1 cellular context compared by ENCODE assay signal in the genomic region with DNA sequence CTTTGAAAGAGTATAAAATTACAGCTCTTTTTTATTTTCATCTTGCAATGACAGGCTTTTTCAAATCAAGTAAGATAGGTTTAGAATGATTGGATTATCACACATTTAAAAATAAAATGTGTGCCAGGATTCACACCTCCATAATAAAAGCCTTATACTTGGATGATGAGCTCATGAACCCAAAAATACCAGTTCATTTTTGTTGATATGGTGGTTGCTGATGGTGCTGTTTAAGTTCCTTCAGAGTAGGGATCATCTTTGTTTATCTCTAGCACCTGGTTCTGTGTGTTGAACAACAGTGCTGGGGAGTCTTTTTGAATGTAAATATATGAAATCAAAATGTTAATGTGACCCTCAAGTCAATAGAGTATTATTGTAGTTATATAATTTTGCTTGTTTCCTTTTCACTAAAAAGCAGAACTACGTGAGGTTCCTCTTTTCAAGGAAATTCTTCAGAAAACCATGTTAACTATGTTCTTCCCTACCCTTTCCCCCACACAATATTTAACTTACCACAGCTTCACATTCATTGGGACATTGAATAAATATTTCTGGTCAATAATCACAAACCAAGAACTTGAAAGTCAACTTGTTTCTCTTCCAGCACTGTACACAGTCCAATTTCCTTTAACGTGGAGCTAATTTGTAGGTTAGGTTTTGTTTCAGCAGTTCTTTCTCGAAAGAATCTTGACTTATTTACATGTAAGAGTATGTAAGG.
TF ChIP-seq lines count a peak whose summit lies in the region.

No MANE protein-coding gene starts in this region.

TF ChIP-seq in WTC11, 78 proteins besides CTCF, POLR2A, EP300 and RAD21 (continued from another document):
- TF ChIP-seq, protein P1, sequence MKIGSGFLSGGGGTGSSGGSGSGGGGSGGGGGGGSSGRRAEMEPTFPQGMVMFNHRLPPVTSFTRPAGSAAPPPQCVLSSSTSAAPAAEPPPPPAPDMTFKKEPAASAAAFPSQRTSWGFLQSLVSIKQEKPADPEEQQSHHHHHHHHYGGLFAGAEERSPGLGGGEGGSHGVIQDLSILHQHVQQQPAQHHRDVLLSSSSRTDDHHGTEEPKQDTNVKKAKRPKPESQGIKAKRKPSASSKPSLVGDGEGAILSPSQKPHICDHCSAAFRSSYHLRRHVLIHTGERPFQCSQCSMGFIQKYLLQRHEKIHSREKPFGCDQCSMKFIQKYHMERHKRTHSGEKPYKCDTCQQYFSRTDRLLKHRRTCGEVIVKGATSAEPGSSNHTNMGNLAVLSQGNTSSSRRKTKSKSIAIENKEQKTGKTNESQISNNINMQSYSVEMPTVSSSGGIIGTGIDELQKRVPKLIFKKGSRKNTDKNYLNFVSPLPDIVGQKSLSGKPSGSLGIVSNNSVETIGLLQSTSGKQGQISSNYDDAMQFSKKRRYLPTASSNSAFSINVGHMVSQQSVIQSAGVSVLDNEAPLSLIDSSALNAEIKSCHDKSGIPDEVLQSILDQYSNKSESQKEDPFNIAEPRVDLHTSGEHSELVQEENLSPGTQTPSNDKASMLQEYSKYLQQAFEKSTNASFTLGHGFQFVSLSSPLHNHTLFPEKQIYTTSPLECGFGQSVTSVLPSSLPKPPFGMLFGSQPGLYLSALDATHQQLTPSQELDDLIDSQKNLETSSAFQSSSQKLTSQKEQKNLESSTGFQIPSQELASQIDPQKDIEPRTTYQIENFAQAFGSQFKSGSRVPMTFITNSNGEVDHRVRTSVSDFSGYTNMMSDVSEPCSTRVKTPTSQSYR (CRISPR knock-in tag; IDR thresholded peaks at IDR 0.05) = no peak
